Comparison of ENCODE assay signal across 8 cellular contexts in the genomic region with DNA sequence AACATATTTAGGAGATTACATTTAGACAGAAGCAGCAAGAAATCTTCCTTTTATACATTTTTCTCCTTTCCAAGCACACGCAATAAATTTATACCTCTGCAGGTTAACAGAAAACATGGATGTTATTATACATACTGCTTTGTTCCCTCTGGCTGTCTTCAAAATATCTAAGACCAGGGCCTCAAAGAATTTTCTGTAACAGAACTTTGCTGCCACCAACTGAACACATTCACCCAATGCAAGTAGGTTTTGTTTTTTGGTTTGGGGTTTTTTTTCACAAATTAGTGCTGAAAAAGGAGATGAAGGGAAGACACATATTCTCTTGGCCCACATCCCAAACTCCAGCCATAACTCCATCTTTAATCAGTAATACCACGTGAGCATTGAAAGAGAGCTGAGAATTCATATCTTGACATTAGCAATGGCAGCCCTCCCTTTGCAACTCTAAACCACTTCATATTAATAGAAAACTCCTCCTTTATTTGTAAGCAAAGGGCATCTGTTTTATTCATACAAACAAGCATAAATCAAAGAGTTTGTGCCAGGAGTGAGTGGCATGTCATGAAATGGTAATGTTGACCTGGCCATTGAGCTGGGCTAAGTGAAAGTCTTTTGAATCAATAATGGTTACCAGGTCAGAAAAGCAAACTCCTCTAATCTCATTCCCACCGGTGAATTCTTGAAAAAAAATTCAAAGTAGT.
DNase-seq lines count a peak whose midpoint lies in the region; ATAC-seq and TF ChIP-seq lines count a peak whose summit lies in the region.

No MANE protein-coding gene starts in this region.

- H3K4me3 Mint-ChIP-seq in CD4-positive, alpha-beta T cell: no peak overlapping the region

- POLR2A ChIA-PET in CD4-positive, alpha-beta T cell (lab: Charles Lee): no interaction called here

- H3K36me3 Mint-ChIP-seq in CD4-positive, alpha-beta T cell (ENCODE audit: low read depth): no peaks in the 10 kb centered on the region
- no peaks in the 10 kb centered on the region for H3K36me3 Mint-ChIP-seq in activated naive CD4-positive, alpha-beta T cell treated with anti-CD3 and anti-CD28 coated beads, Interleukin-2, amount 50 U/mL, for 72 hours

- H3K9me3 ChIP-seq in right lobe of liver (no peaks in the 10 kb centered on the region), mucosa of descending colon (no peaks in the 10 kb centered on the region)
- H3K9me3 ChIP-seq in CD4-positive, alpha-beta T cell (ENCODE audit: control insufficient read depth, low read length): no peaks in the 10 kb centered on the region

- CTCF ChIA-PET in CD4-positive, alpha-beta T cell (lab: Charles Lee): no interaction called here

- peaks cover 9% of the 10 kb centered on the region for H3K4me1 Mint-ChIP-seq in CD4-positive, alpha-beta T cell (ENCODE audit: low read depth)

- TF ChIP-seq CTCF in right lobe of liver (IDR thresholded peaks at IDR 0.05) (peak; percentile 40 to 50 (median 44)), mucosa of descending colon (IDR thresholded peaks at IDR 0.05) (no peak)
- TF ChIP-seq CTCF in CD4-positive, alpha-beta T cell (IDR thresholded peaks at IDR 0.05): no peak

- H3K4me3 ChIP-seq in right lobe of liver (no peak overlapping the region), mucosa of descending colon (no peak overlapping the region)

- TF ChIP-seq POLR2A in right lobe of liver (IDR thresholded peaks at IDR 0.05): no peak

- H3K4me1 ChIP-seq in right lobe of liver: peaks cover 0 to 24% (median 8%) of the 10 kb centered on the region in 4 donors
- H3K4me1 ChIP-seq in mucosa of descending colon (ENCODE audit: low read depth): no peaks in the 10 kb centered on the region

- intact Hi-C loops in right lobe of liver (cut with DNase I): no loop called here
- intact Hi-C loops in CD4-positive, alpha-beta T cell (cut with DNase I, micrococcal nuclease): no loop called here
- intact Hi-C loops in mucosa of descending colon (cut with DNase I, micrococcal nuclease): no loop called here

- 21% methylated on average over 3 of the region's 3 CpGs for WGBS in right lobe of liver (ENCODE audit: insufficient coverage, low coverage, low lambda C conversion rate, missing lambda C conversion rate)

- peak; percentile 74 to 79 (median 78) for ATAC-seq in right lobe of liver
- no peak for ATAC-seq in CD4-positive, alpha-beta T cell (ENCODE audit: poor library complexity)
- no peak for ATAC-seq in activated naive CD4-positive, alpha-beta T cell treated with anti-CD3 and anti-CD28 coated beads, Interleukin-2, amount 50 U/mL, for 72 hours
- ATAC-seq in mucosa of descending colon: no peak

- H3K9me3 Mint-ChIP-seq in CD4-positive, alpha-beta T cell: no peaks in the 10 kb centered on the region
- H3K9me3 Mint-ChIP-seq in activated naive CD4-positive, alpha-beta T cell treated with anti-CD3 and anti-CD28 coated beads, Interleukin-2, amount 50 U/mL, for 72 hours: no peaks in the 10 kb centered on the region

- DNase-seq in DMS79 treated with DMSO at 0.1 percent for 48 hours (lab: John Stamatoyannopoulos, UW) (peak; percentile 81), NCI-H1694 treated with DMSO at 0.1 percent for 48 hours (lab: John Stamatoyannopoulos, UW) (peak; percentile 60), amniotic epithelial cell (ENCODE audit: low read depth) (peak; percentile 26), right lobe of liver (no peak), mucosa of descending colon (no peak), AG08396 (ENCODE audit: low spot score) (no peak)
- DNase-seq in CD4-positive, alpha-beta T cell: no peak
- DNase-seq in activated naive CD4-positive, alpha-beta T cell treated with anti-CD3 and anti-CD28 coated beads, Interleukin-2, amount 50 U/mL, for 72 hours (ENCODE audit: low spot score in 2 of 2): no peak

- no peaks in the 10 kb centered on the region for H3K27me3 ChIP-seq in right lobe of liver
- H3K27me3 ChIP-seq in CD4-positive, alpha-beta T cell (ENCODE audit: control insufficient read depth, insufficient read depth, low read length): no peaks in the 10 kb centered on the region

- no peaks in the 10 kb centered on the region for H3K27me3 Mint-ChIP-seq in CD4-positive, alpha-beta T cell

- peak overlapping the region in 1 of 3 donors; percentile 10 for H3K27ac ChIP-seq in right lobe of liver
- no peak overlapping the region for H3K27ac ChIP-seq in CD4-positive, alpha-beta T cell (ENCODE audit: low read depth, low read length)

- H3K27ac Mint-ChIP-seq in CD4-positive, alpha-beta T cell: no peak overlapping the region
- H3K27ac Mint-ChIP-seq in activated naive CD4-positive, alpha-beta T cell treated with anti-CD3 and anti-CD28 coated beads, Interleukin-2, amount 50 U/mL, for 72 hours: no peak overlapping the region

- H3K36me3 ChIP-seq in right lobe of liver (no peaks in the 10 kb centered on the region), mucosa of descending colon (ENCODE audit: low read depth) (no peaks in the 10 kb centered on the region)

Comparison
In these comparisons a context has a peak if more than half of its experiments do, and no peak if none do; other contexts are left out.
1. DNase-seq: peak in DMS79 treated with DMSO at 0.1 percent for 48 hours (single experiment), NCI-H1694 treated with DMSO at 0.1 percent for 48 hours (single experiment) and amniotic epithelial cell (single experiment); none in right lobe of liver (0 of 3), CD4-positive, alpha-beta T cell (0 of 10), activated naive CD4-positive, alpha-beta T cell treated with anti-CD3 and anti-CD28 coated beads, Interleukin-2, amount 50 U/mL, for 72 hours (0 of 2), mucosa of descending colon (0 of 3) and AG08396 (single experiment).
2. ATAC-seq: peak in right lobe of liver (4 of 4); none in CD4-positive, alpha-beta T cell (single experiment), activated naive CD4-positive, alpha-beta T cell treated with anti-CD3 and anti-CD28 coated beads, Interleukin-2, amount 50 U/mL, for 72 hours (0 of 2) and mucosa of descending colon (single experiment).
3. CTCF ChIP-seq: peak in right lobe of liver (4 of 4); none in CD4-positive, alpha-beta T cell (single experiment) and mucosa of descending colon (single experiment).